9 cellular contexts compared by ENCODE assay signal in the genomic region with DNA sequence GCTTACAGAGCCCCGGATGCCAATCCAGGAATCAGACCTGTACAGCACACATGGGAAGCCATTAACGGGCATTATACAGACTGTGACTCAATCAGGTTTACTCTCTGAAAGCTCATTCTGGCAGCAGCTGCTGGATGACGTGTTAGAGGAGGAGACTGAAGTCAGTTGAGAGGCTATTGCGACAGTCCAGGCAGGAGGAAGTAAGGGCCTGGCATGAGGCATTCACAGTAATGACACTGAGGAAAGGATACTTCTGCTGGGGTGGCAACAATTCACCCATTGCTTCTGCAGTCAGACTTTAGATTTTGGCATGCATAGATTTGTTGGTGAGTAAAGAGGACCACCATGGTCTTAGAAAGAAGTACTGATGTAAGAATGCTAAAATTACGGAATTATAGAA.
DNase-seq lines count a peak whose midpoint lies in the region; ATAC-seq, FAIRE-seq and TF ChIP-seq lines count a peak whose summit lies in the region.
"Had no signal": no experiment of that assay in that cellular context is flagged by ENCODE, and none has a peak within 500 bp of the region (broad histone marks: within the 10 kb centered on the region; RNA-seq: fewer than 3 reads in every experiment).

No MANE protein-coding gene starts in this region.

- intact Hi-C loops in kidney (cut with DNase I), result no loop called here
- intact Hi-C loops in Caco-2 (cut with micrococcal nuclease; ENCODE audit: unreplicated experiment), result no loop called here

- no peaks in the 10 kb centered on the region for H3K9me2 ChIP-seq in MM.1S (replicated peaks; ENCODE audit: insufficient read depth, low read length)

- H3K27me3 ChIP-seq in MM.1S (replicated peaks; ENCODE audit: insufficient read depth, low read length) (no peaks in the 10 kb centered on the region), Caco-2 (replicated peaks; ENCODE audit: control insufficient read depth, insufficient read depth, low read length) (no peaks in the 10 kb centered on the region)

- H3K36me3 Mint-ChIP-seq in Caco-2 (ENCODE audit: insufficient read depth, unreplicated experiment), result no peaks in the 10 kb centered on the region
- H3K36me3 Mint-ChIP-seq: activated CD8-positive, alpha-beta memory T cell treated with anti-CD3 and anti-CD28 coated beads, Interleukin-2, amount 10 ng/mL, durations not matched to agents 7 days and 5 days had no signal

- H3K9ac ChIP-seq in MM.1S (ENCODE audit: low read length), result no peak overlapping the region
- peak overlapping the region in 1 of 2 donors; percentile 16 for H3K9ac ChIP-seq in kidney (ENCODE audit: low read length in 2 of 2)

- H3K36me3 ChIP-seq in MM.1S (replicated peaks; ENCODE audit: insufficient read depth, low read length) (no peaks in the 10 kb centered on the region), kidney (ENCODE audit: control insufficient read depth in 1 of 2, insufficient read depth in 2 of 2, low read length in 2 of 2) (no peaks in the 10 kb centered on the region), Caco-2 (ENCODE audit: control insufficient read depth, insufficient read depth, low read length) (no peaks in the 10 kb centered on the region)

- no peak overlapping the region for H3K4me3 Mint-ChIP-seq in Caco-2 (ENCODE audit: unreplicated experiment)
- H3K4me3 Mint-ChIP-seq: activated CD8-positive, alpha-beta memory T cell treated with anti-CD3 and anti-CD28 coated beads, Interleukin-2, amount 10 ng/mL, durations not matched to agents 7 days and 5 days had no signal

- no peaks in the 10 kb centered on the region for H4K20me1 ChIP-seq in MM.1S (ENCODE audit: insufficient read depth, low read length)

- H3K4me1 ChIP-seq in MM.1S (ENCODE audit: low read length) (peaks cover 56% of the 10 kb centered on the region), kidney (ENCODE audit: control insufficient read depth in 1 of 2, insufficient read depth in 1 of 2, low read depth in 1 of 2, low read length in 2 of 2) (peaks cover 0 to 3% of the 10 kb centered on the region in 2 donors), Caco-2 (no peaks in the 10 kb centered on the region)

- TF ChIP-seq CTCF in AG09309 (IDR thresholded peaks at IDR 0.05; ENCODE audit: control insufficient read depth, insufficient read depth, low read depth, low read length, missing control alignments) (no peak), MM.1S (IDR thresholded peaks at IDR 0.05; ENCODE audit: low read length) (no peak), kidney (IDR thresholded peaks at IDR 0.05; ENCODE audit: borderline replicate concordance, extremely low read depth, insufficient read depth) (no peak), Caco-2 (IDR thresholded peaks at IDR 0.05; ENCODE audit: insufficient read depth in 1 of 2, low read depth in 1 of 2, low read length in 1 of 2, severe bottlenecking in 1 of 2, unreplicated experiment in 1 of 2) (no peak)

- ATAC-seq in HG03521 (IDR thresholded peaks at IDR 0.05; ENCODE audit: unreplicated experiment) (no peak), GM21529 (IDR thresholded peaks at IDR 0.05; ENCODE audit: unreplicated experiment) (no peak)
- ATAC-seq: activated CD8-positive, alpha-beta memory T cell treated with anti-CD3 and anti-CD28 coated beads, Interleukin-2, amount 10 ng/mL, durations not matched to agents 7 days and 5 days had no signal

- H3K27ac ChIP-seq in MM.1S (ENCODE audit: low read length) (peak overlapping the region; percentile 52; the same call in 1 of the 2 replicates), kidney (ENCODE audit: low read depth in 2 of 2, low read length in 2 of 2) (peak overlapping the region; percentile 47 to 55)

- peaks cover 19% of the 10 kb centered on the region for H3F3A ChIP-seq in MM.1S (ENCODE audit: insufficient read depth, low read length)

- H3K4me2 ChIP-seq in MM.1S (ENCODE audit: low read depth, low read length), result no peak overlapping the region; the same call in 1 of the 2 replicates

- POLR2A ChIA-PET in Caco-2 (lab: Charles Lee), result no interaction called here

- peaks cover 3% of the 10 kb centered on the region for H3K27me3 Mint-ChIP-seq in Caco-2 (ENCODE audit: insufficient read depth, unreplicated experiment)

- H3K79me2 ChIP-seq in MM.1S (ENCODE audit: low read length), result no peaks in the 10 kb centered on the region

- BruUV-seq in Caco-2 (replicated peaks; lab: Mats Ljungman, UMichigan), result no TSS peak

- H2AFZ ChIP-seq in MM.1S (ENCODE audit: low read length), result 0 out of 2 replicates have a peak overlapping the region, but pooled peaks have one; percentile 5

- FAIRE-seq in kidney (lab: Jason Lieb, UNC), result no peak

- no peak overlapping the region for H3K4me3 ChIP-seq in AG09309 (ENCODE audit: control insufficient read depth, low read depth, low read length)
- no peak overlapping the region for H3K4me3 ChIP-seq in MM.1S (ENCODE audit: low read length)
- no peak overlapping the region for H3K4me3 ChIP-seq in kidney (ENCODE audit: low read length in 2 of 2)
- H3K4me3 ChIP-seq in Caco-2 (ENCODE audit: low read depth, low read length), result no peak overlapping the region

- H3K27ac Mint-ChIP-seq in Caco-2 (ENCODE audit: unreplicated experiment), result no peak overlapping the region
- H3K27ac Mint-ChIP-seq: activated CD8-positive, alpha-beta memory T cell treated with anti-CD3 and anti-CD28 coated beads, Interleukin-2, amount 10 ng/mL, durations not matched to agents 7 days and 5 days had no signal

- DNase-seq in AG09309 (ENCODE audit: low read depth) (peak; percentile 23), MM.1S (no peak), SW480 (ENCODE audit: low spot score) (peak; percentile 16), kidney (peak; percentile 86), Caco-2 (no peak), NCI-H2081 treated with DMSO at 0.1 percent for 48 hours (lab: John Stamatoyannopoulos, UW) (no peak)
- DNase-seq: activated CD8-positive, alpha-beta memory T cell treated with anti-CD3 and anti-CD28 coated beads, Interleukin-2, amount 10 ng/mL, durations not matched to agents 7 days and 5 days had no signal

- CTCF ChIA-PET in Caco-2 (lab: Charles Lee), result no interaction called here

- no peaks in the 10 kb centered on the region for H3K9me3 Mint-ChIP-seq in Caco-2 (ENCODE audit: unreplicated experiment)

- H3K9me3 ChIP-seq in MM.1S (replicated peaks; ENCODE audit: insufficient read depth, low read length), result no peaks in the 10 kb centered on the region
- peaks cover 2 to 5% of the 10 kb centered on the region in 2 donors for H3K9me3 ChIP-seq in kidney (ENCODE audit: control insufficient read depth in 1 of 2, low read length in 2 of 2)
- no peaks in the 10 kb centered on the region for H3K9me3 ChIP-seq in Caco-2

- H3K4me1 Mint-ChIP-seq in Caco-2 (ENCODE audit: low read depth, unreplicated experiment), result no peaks in the 10 kb centered on the region
- H3K4me1 Mint-ChIP-seq: activated CD8-positive, alpha-beta memory T cell treated with anti-CD3 and anti-CD28 coated beads, Interleukin-2, amount 10 ng/mL, durations not matched to agents 7 days and 5 days had no signal

Comparison
In these comparisons a context has a peak if more than half of its experiments do, and no peak if none do; other contexts are left out.
1. DNase-seq: peak in AG09309 (single experiment), SW480 (single experiment) and kidney (single experiment); none in MM.1S (single experiment), Caco-2 (0 of 2) and NCI-H2081 treated with DMSO at 0.1 percent for 48 hours (single experiment).